In genomic region chr14:63745858-63746425, GRCh38 we compare ENCODE assay signal across 1 cellular context.
TF ChIP-seq lines count a peak whose summit lies in the region.

No MANE protein-coding gene starts in this region.

TF ChIP-seq in SK-N-SH, 30 proteins besides CTCF, POLR2A, EP300 and RAD21 (continued from another document):
- no peak for TF ChIP-seq REST (IDR thresholded peaks at IDR 0.05; ENCODE audit: low read depth, low read length)
